1 cellular context compared by ENCODE assay signal in the genomic region with DNA sequence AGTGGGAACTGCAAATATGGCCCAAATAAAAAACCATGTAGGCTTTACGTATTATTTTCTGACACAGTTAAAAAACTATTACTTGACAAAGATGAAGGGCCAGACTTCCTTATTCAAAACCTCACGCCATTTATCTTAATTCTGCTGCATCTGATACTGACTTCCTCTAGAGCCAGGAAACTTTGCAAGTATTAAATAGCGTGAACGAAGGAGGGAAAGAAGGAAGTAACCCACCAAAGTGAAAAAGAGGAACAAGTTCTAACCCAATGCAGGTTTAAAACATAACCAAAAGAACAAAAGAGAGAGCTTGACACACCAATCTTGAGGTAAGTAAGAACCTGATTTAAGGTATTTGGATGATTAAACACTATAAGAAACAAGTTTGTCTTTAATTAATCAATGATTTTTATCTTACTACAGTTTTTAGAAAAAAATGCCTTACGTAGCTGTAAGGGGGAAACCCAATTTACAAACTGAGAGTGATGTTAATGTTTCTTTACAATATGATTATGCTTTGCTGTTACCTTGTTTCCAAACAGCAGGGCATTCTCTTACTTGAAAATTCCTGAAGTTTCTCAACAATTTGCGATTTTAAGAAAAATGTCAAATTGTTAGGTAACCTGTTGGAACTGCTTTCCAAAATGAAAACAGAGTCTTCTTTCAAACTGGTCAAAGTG.
TF ChIP-seq lines count a peak whose summit lies in the region.

A gene (plus strand): TSS at position 220 of the 677 bp plus-strand sequence. CDS start 3,102 bp downstream, outside the sequence.

TF ChIP-seq in H1, 55 proteins besides CTCF, POLR2A, EP300 and RAD21 (continued from another document):
- TF ChIP-seq, protein P1, sequence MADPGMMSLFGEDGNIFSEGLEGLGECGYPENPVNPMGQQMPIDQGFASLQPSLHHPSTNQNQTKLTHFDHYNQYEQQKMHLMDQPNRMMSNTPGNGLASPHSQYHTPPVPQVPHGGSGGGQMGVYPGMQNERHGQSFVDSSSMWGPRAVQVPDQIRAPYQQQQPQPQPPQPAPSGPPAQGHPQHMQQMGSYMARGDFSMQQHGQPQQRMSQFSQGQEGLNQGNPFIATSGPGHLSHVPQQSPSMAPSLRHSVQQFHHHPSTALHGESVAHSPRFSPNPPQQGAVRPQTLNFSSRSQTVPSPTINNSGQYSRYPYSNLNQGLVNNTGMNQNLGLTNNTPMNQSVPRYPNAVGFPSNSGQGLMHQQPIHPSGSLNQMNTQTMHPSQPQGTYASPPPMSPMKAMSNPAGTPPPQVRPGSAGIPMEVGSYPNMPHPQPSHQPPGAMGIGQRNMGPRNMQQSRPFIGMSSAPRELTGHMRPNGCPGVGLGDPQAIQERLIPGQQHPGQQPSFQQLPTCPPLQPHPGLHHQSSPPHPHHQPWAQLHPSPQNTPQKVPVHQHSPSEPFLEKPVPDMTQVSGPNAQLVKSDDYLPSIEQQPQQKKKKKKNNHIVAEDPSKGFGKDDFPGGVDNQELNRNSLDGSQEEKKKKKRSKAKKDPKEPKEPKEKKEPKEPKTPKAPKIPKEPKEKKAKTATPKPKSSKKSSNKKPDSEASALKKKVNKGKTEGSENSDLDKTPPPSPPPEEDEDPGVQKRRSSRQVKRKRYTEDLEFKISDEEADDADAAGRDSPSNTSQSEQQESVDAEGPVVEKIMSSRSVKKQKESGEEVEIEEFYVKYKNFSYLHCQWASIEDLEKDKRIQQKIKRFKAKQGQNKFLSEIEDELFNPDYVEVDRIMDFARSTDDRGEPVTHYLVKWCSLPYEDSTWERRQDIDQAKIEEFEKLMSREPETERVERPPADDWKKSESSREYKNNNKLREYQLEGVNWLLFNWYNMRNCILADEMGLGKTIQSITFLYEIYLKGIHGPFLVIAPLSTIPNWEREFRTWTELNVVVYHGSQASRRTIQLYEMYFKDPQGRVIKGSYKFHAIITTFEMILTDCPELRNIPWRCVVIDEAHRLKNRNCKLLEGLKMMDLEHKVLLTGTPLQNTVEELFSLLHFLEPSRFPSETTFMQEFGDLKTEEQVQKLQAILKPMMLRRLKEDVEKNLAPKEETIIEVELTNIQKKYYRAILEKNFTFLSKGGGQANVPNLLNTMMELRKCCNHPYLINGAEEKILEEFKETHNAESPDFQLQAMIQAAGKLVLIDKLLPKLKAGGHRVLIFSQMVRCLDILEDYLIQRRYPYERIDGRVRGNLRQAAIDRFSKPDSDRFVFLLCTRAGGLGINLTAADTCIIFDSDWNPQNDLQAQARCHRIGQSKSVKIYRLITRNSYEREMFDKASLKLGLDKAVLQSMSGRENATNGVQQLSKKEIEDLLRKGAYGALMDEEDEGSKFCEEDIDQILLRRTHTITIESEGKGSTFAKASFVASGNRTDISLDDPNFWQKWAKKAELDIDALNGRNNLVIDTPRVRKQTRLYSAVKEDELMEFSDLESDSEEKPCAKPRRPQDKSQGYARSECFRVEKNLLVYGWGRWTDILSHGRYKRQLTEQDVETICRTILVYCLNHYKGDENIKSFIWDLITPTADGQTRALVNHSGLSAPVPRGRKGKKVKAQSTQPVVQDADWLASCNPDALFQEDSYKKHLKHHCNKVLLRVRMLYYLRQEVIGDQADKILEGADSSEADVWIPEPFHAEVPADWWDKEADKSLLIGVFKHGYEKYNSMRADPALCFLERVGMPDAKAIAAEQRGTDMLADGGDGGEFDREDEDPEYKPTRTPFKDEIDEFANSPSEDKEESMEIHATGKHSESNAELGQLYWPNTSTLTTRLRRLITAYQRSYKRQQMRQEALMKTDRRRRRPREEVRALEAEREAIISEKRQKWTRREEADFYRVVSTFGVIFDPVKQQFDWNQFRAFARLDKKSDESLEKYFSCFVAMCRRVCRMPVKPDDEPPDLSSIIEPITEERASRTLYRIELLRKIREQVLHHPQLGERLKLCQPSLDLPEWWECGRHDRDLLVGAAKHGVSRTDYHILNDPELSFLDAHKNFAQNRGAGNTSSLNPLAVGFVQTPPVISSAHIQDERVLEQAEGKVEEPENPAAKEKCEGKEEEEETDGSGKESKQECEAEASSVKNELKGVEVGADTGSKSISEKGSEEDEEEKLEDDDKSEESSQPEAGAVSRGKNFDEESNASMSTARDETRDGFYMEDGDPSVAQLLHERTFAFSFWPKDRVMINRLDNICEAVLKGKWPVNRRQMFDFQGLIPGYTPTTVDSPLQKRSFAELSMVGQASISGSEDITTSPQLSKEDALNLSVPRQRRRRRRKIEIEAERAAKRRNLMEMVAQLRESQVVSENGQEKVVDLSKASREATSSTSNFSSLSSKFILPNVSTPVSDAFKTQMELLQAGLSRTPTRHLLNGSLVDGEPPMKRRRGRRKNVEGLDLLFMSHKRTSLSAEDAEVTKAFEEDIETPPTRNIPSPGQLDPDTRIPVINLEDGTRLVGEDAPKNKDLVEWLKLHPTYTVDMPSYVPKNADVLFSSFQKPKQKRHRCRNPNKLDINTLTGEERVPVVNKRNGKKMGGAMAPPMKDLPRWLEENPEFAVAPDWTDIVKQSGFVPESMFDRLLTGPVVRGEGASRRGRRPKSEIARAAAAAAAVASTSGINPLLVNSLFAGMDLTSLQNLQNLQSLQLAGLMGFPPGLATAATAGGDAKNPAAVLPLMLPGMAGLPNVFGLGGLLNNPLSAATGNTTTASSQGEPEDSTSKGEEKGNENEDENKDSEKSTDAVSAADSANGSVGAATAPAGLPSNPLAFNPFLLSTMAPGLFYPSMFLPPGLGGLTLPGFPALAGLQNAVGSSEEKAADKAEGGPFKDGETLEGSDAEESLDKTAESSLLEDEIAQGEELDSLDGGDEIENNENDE (IDR thresholded peaks at IDR 0.05; ENCODE audit: insufficient replicate concordance, low read length), result no peak
- TF ChIP-seq JUND (IDR thresholded peaks at IDR 0.05; ENCODE audit: low read length), result no peak
